In the genomic region with DNA sequence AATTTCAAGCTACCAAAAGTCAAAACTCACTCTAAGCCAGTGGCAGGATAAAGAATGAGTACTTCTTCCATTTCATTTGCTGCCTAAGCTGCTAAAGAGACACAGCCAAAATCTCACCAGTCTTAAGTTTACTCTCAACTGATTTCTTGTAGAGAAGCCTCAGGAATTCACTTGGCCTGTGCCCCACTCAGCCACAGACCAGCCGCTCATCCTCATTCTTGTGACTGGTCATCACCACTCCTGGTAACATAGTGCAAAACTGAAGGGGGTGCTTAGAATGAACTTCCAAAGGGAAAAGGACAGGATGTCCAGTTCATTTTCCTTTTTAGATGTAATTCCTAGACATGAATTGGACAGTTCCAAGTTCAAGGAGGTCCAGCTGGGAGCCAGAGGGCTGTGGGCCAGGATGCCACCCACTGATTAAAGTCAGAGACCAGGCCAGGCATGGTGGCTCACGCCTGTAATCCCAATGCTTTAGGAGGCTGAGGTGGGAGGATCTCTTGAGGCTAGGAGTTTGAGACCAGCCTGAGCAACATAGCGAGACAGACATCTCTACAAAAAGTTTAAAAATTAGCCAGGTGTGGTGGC, we compare ENCODE assay signal across 14 cellular contexts.
A peak's percentile ranks its signal among the peaks of the same experiment; 100 is the strongest.
DNase-seq lines count a peak whose midpoint lies in the region; ATAC-seq and TF ChIP-seq lines count a peak whose summit lies in the region.
"Had no signal": no experiment of that assay in that cellular context is flagged by ENCODE, and none has a peak within 500 bp of the region (broad histone marks: within the 10 kb centered on the region; RNA-seq: fewer than 3 reads in every experiment).

No MANE protein-coding gene starts in this region.

- CTCF ChIA-PET in SK-N-SH (lab: Yijun Ruan, JAX): interaction anchor here (0.6 kb wide), 1 partner anchor 325 kb away, joined by 3 read pairs; no protein-coding TSS in a partner anchor

- ATAC-seq in left ventricle myocardium superior (peak; percentile 20), left lung (peak; percentile 38)
- ATAC-seq: Panc1 had no signal

- no peak for DNase-seq in left ventricle myocardium superior
- DNase-seq in right atrium auricular region (ENCODE audit: low spot score): no peak
- peak in 1 of 61 donors; percentile 1 for DNase-seq in caudate nucleus (lab: John Stamatoyannopoulos, UW)
- peak in 1 of 2 donors; percentile 25 for DNase-seq in left lung
- no peak for DNase-seq in NCI-H1417 (lab: John Stamatoyannopoulos, UW)
- no peak for DNase-seq in SK-N-SH
- no peak for DNase-seq in activated naive CD4-positive, alpha-beta T cell (lab: John Stamatoyannopoulos, UW)
- DNase-seq in activated effector memory CD4-positive, alpha-beta T cell treated with anti-CD3 and anti-CD28 coated beads, Interleukin-2, amount 50 U/mL, for 16 hours: no peak
- DNase-seq: activated T-cell treated with anti-CD3 and anti-CD28 coated beads, Interleukin-2, amount 50 U/mL, for 24 hours; GDM1; KG1; NCI-H2107 had no signal

- TF ChIP-seq EP300 in SK-N-SH (IDR thresholded peaks at IDR 0.05; ENCODE audit: borderline replicate concordance in 1 of 2, low read depth in 1 of 2, low read length in 1 of 2): no peak

- no peak overlapping the region for H3K9ac ChIP-seq in SK-N-SH

- TF ChIP-seq RAD21 in SK-N-SH (IDR thresholded peaks at IDR 0.05; ENCODE audit: low read length): no peak

- intact Hi-C loops in left ventricle myocardium superior (cut with micrococcal nuclease) (no loop called here), left lung (cut with DNase I) (no loop called here)

- TF ChIP-seq CTCF in right atrium auricular region (IDR thresholded peaks at IDR 0.05) (no peak), left lung (IDR thresholded peaks at IDR 0.05) (no peak), SK-N-SH (IDR thresholded peaks at IDR 0.05) (no peak)

- no peak overlapping the region for H2AFZ ChIP-seq in SK-N-SH (ENCODE audit: low read depth)

- 44% methylated on average over 3 of the region's 3 CpGs for WGBS in SK-N-SH (ENCODE audit: low lambda C conversion rate)

- H3K79me2 ChIP-seq in SK-N-SH (ENCODE audit: insufficient read depth): no peaks in the 10 kb centered on the region

- H3K36me3 ChIP-seq in right atrium auricular region (no peaks in the 10 kb centered on the region), left lung (no peaks in the 10 kb centered on the region), SK-N-SH (replicated peaks in 1 of 2; ENCODE audit: control insufficient read depth in 1 of 2, insufficient read depth in 2 of 2, low read length in 1 of 2) (no peaks in the 10 kb centered on the region)
- H3K36me3 ChIP-seq: ascending aorta had no signal

- H3K4me2 ChIP-seq in SK-N-SH: no peak overlapping the region

- H3F3A ChIP-seq in SK-N-SH (replicated peaks; ENCODE audit: insufficient read depth): peaks cover 5% of the 10 kb centered on the region

- H3K9me3 ChIP-seq in right atrium auricular region: no peaks in the 10 kb centered on the region
- H3K9me3 ChIP-seq in left lung: no peaks in the 10 kb centered on the region
- H3K9me3 ChIP-seq in SK-N-SH: no peaks in the 10 kb centered on the region
- H3K9me3 ChIP-seq: ascending aorta had no signal

- no peaks in the 10 kb centered on the region for H3K9me2 ChIP-seq in SK-N-SH

- no peaks in the 10 kb centered on the region for H3K27me3 ChIP-seq in right atrium auricular region
- H3K27me3 ChIP-seq in left lung: no peaks in the 10 kb centered on the region
- no peaks in the 10 kb centered on the region for H3K27me3 ChIP-seq in SK-N-SH (ENCODE audit: insufficient read depth)
- H3K27me3 ChIP-seq: ascending aorta had no signal

- POLR2A ChIA-PET in SK-N-SH (lab: Yijun Ruan, JAX): no interaction called here

- H3K27ac ChIP-seq in right atrium auricular region (no peak overlapping the region), caudate nucleus (ENCODE audit: low read depth, low read length) (peak overlapping the region; percentile 5), left lung (peak overlapping the region; percentile 62 to 76), SK-N-SH (ENCODE audit: low read depth in 2 of 2, low read length in 1 of 2) (0 out of 4 replicates have a peak overlapping the region, but pooled peaks of 1 of the 2 experiments have one; percentile 25)

- H3K4me1 ChIP-seq in right atrium auricular region (no peaks in the 10 kb centered on the region), left lung (peaks cover 10 to 16% of the 10 kb centered on the region in 2 donors), SK-N-SH (ENCODE audit: control insufficient read depth in 1 of 2, insufficient read depth in 2 of 2, low read depth in 1 of 2, low read length in 1 of 2) (no peaks in the 10 kb centered on the region; a peak in 1 of 4 replicates)
- H3K4me1 ChIP-seq: ascending aorta had no signal

- H4K20me1 ChIP-seq in SK-N-SH (ENCODE audit: insufficient read depth): no peaks in the 10 kb centered on the region

- H3K4me3 ChIP-seq in right atrium auricular region (no peak overlapping the region), left lung (no peak overlapping the region), SK-N-SH (ENCODE audit: low read depth in 2 of 2, low read length in 1 of 2) (no peak overlapping the region)
- H3K4me3 ChIP-seq: ascending aorta had no signal

TF ChIP-seq in SK-N-SH, 30 proteins besides CTCF, POLR2A, EP300 and RAD21:
- TF ChIP-seq, protein P1, sequence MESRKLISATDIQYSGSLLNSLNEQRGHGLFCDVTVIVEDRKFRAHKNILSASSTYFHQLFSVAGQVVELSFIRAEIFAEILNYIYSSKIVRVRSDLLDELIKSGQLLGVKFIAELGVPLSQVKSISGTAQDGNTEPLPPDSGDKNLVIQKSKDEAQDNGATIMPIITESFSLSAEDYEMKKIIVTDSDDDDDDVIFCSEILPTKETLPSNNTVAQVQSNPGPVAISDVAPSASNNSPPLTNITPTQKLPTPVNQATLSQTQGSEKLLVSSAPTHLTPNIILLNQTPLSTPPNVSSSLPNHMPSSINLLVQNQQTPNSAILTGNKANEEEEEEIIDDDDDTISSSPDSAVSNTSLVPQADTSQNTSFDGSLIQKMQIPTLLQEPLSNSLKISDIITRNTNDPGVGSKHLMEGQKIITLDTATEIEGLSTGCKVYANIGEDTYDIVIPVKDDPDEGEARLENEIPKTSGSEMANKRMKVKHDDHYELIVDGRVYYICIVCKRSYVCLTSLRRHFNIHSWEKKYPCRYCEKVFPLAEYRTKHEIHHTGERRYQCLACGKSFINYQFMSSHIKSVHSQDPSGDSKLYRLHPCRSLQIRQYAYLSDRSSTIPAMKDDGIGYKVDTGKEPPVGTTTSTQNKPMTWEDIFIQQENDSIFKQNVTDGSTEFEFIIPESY (IDR thresholded peaks at IDR 0.05; ENCODE audit: borderline replicate concordance, low read depth): no peak
- TF ChIP-seq, protein P2, sequence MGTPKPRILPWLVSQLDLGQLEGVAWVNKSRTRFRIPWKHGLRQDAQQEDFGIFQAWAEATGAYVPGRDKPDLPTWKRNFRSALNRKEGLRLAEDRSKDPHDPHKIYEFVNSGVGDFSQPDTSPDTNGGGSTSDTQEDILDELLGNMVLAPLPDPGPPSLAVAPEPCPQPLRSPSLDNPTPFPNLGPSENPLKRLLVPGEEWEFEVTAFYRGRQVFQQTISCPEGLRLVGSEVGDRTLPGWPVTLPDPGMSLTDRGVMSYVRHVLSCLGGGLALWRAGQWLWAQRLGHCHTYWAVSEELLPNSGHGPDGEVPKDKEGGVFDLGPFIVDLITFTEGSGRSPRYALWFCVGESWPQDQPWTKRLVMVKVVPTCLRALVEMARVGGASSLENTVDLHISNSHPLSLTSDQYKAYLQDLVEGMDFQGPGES (IDR thresholded peaks at IDR 0.05; ENCODE audit: low read depth, low read length): no peak
- TF ChIP-seq TCF12 (IDR thresholded peaks at IDR 0.05) (no peak), NFIC (IDR thresholded peaks at IDR 0.05; ENCODE audit: borderline replicate concordance) (no peak), JUND (IDR thresholded peaks at IDR 0.05) (no peak), POLR2AphosphoS5 (IDR thresholded peaks at IDR 0.05; ENCODE audit: low read depth, low read length) (no peak), FOXJ3 (CRISPR knock-in tag; IDR thresholded peaks at IDR 0.05) (no peak), YY1 (IDR thresholded peaks at IDR 0.05; ENCODE audit: low read depth) (no peak)
- TF ChIP-seq, protein P3, sequence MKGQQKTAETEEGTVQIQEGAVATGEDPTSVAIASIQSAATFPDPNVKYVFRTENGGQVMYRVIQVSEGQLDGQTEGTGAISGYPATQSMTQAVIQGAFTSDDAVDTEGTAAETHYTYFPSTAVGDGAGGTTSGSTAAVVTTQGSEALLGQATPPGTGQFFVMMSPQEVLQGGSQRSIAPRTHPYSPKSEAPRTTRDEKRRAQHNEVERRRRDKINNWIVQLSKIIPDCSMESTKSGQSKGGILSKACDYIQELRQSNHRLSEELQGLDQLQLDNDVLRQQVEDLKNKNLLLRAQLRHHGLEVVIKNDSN (IDR thresholded peaks at IDR 0.05; ENCODE audit: borderline replicate concordance, low read depth): no peak
- TF ChIP-seq, protein P4, sequence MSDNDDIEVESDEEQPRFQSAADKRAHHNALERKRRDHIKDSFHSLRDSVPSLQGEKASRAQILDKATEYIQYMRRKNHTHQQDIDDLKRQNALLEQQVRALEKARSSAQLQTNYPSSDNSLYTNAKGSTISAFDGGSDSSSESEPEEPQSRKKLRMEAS (IDR thresholded peaks at IDR 0.05; ENCODE audit: low read depth): no peak
TF ChIP-seq in SK-N-SH: peak in this region for 0.

Comparison
In these comparisons a context has a peak if more than half of its experiments do, and no peak if none do; other contexts are left out.
1. H3K27ac ChIP-seq: peak in caudate nucleus (single experiment) and left lung (2 of 2); none in right atrium auricular region (0 of 2).